In genomic region chr10:5002013-5002727, GRCh38 we compare ENCODE assay signal across 1 cellular context.
TF ChIP-seq lines count a peak whose summit lies in the region.

No MANE protein-coding gene starts in this region.

TF ChIP-seq in A549, 52 proteins besides CTCF, POLR2A, EP300 and RAD21 (continued from another document):
- TF ChIP-seq REST (IDR thresholded peaks at IDR 0.05) (no peak; the same call in 1 of the 2 replicates), HDAC2 (IDR thresholded peaks at IDR 0.05) (no peak), HMGXB4 (CRISPR knock-in tag; IDR thresholded peaks at IDR 0.05; ENCODE audit: borderline replicate concordance) (0 out of 2 replicates have a peak, but pooled peaks have one; percentile 9), BHLHE40 (IDR thresholded peaks at IDR 0.05; ENCODE audit: low read depth, low read length) (no peak), HOXB13 (CRISPR knock-in tag; IDR thresholded peaks at IDR 0.05; ENCODE audit: low read depth) (no peak), CBX2 (IDR thresholded peaks at IDR 0.05; ENCODE audit: borderline replicate concordance, low read depth) (no peak), NFE2L2 (conservative IDR thresholded peaks at IDR 0.05; ENCODE audit: low read length) (no peak), USF2 (IDR thresholded peaks at IDR 0.05) (no peak), MYC (IDR thresholded peaks at IDR 0.05; ENCODE audit: borderline replicate concordance, low read length) (no peak), PHF8 (IDR thresholded peaks at IDR 0.05; ENCODE audit: borderline replicate concordance, low read depth) (no peak), KDM1A (IDR thresholded peaks at IDR 0.05; ENCODE audit: low read depth) (no peak), POLR2AphosphoS2 (conservative IDR thresholded peaks at IDR 0.05; ENCODE audit: low read length) (peak; percentile 78), CHD4 (IDR thresholded peaks at IDR 0.05; ENCODE audit: borderline replicate concordance) (no peak), CEBPB (IDR thresholded peaks at IDR 0.05) (no peak), EHF (CRISPR knock-in tag; IDR thresholded peaks at IDR 0.05) (0 out of 2 replicates have a peak, but pooled peaks have one; percentile 8), JUNB (IDR thresholded peaks at IDR 0.05) (0 out of 2 replicates have a peak, but pooled peaks have one; percentile 14), E2F6 (IDR thresholded peaks at IDR 0.05; ENCODE audit: borderline replicate concordance, low read depth) (no peak), KDM5A (IDR thresholded peaks at IDR 0.05) (no peak), CHD2 (IDR thresholded peaks at IDR 0.05; ENCODE audit: low read length, partially characterized antibody) (no peak), TP53 (CRISPR knock-in tag; IDR thresholded peaks at IDR 0.05) (peak; percentile 33; the same call in 1 of the 2 replicates), BCL3 (IDR thresholded peaks at IDR 0.05) (no peak; the same call in 2 of the 3 replicates), FOXS1 (CRISPR knock-in tag; IDR thresholded peaks at IDR 0.05) (no peak), ZNF302 (CRISPR knock-in tag; IDR thresholded peaks at IDR 0.05) (no peak), ATOH8 (CRISPR knock-in tag; IDR thresholded peaks at IDR 0.05; ENCODE audit: low read depth) (no peak), MAX (IDR thresholded peaks at IDR 0.05) (no peak; the same call in 1 of the 2 replicates), HEYL (CRISPR knock-in tag; IDR thresholded peaks at IDR 0.05) (no peak), RCOR1 (IDR thresholded peaks at IDR 0.05; ENCODE audit: low read depth, low read length) (no peak), RARB (CRISPR knock-in tag; IDR thresholded peaks at IDR 0.05) (peak; percentile 54; the same call in 1 of the 2 replicates), FOSL2 (IDR thresholded peaks at IDR 0.05) (no peak), FOSL2 (CRISPR knock-in tag; IDR thresholded peaks at IDR 0.05) (0 out of 2 replicates have a peak, but pooled peaks have one; percentile 9), CBX8 (IDR thresholded peaks at IDR 0.05) (no peak), JUN (IDR thresholded peaks at IDR 0.05) (peak; percentile 75 to 86; a peak in 4 of 5 replicates), EHMT2 (IDR thresholded peaks at IDR 0.05; ENCODE audit: low read depth) (no peak)
